ENCODE assay signal across 19 cellular contexts in the genomic region with DNA sequence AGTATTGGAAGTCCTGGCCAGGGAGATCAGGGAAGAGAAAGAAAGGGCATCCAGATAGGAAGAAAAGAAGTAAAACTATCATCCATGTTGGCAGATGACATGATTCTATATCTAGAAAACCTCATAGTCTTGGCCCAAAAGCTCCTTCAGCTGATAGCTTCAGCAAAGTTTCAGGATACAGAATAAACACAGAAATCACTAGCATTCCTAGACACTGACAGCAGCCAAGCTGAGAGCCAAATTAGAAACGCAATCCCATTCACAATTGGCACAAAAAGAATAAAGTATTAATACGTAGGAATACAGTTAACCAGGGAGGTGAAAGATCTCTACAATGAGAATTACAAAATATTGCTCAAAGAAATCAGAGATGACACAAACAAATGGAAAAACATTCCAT.
"Had no signal": no experiment of that assay in that cellular context is flagged by ENCODE, and none has a peak within 500 bp of the region (broad histone marks: within the 10 kb centered on the region; RNA-seq: fewer than 3 reads in every experiment).

No MANE protein-coding gene starts in this region.

- DNase-seq: activated CD4-positive, alpha-beta T cell treated with anti-CD3 and anti-CD28 coated beads, Interleukin-2, amount 10 ng/mL, durations not matched to agents 24 days and 14 days; activated CD8-positive, alpha-beta T cell treated with anti-CD3 and anti-CD28 coated beads, Interleukin-2, amount 10 ng/mL, durations not matched to agents 7 days and 5 days; activated naive CD4-positive, alpha-beta T cell treated with anti-CD3 and anti-CD28 coated beads for 36 hours; activated T-cell treated with anti-CD3 and anti-CD28 coated beads, Interleukin-2, amount 50 U/mL, for 24 hours; effector CD8-positive, alpha-beta T cell; gastrocnemius medialis; heart right ventricle; kidney glomerular epithelial cell; left ventricle myocardium superior; mesenchymal stem cell; naive thymus-derived CD8-positive, alpha-beta T cell; pancreas; right lobe of liver; stimulated activated CD4-positive, alpha-beta T cell treated with anti-CD3 and anti-CD28 coated beads, Interleukin-4, amount 100 ng/mL, for 24 hours; stomach; T-helper 1 cell; T-helper 9 cell had no signal

- ATAC-seq: activated CD8-positive, alpha-beta T cell treated with anti-CD3 and anti-CD28 coated beads, Interleukin-2, amount 10 ng/mL, durations not matched to agents 7 days and 5 days; esophagus mucosa; gastrocnemius medialis; heart right ventricle; left ventricle myocardium superior; naive thymus-derived CD8-positive, alpha-beta T cell; right lobe of liver; stimulated activated effector memory CD8-positive, alpha-beta T cell treated with anti-CD3 and anti-CD28 coated beads, Interleukin-12 subunit alpha, Interleukin-12 subunit beta, amount 100 ng/mL, for 72 hours had no signal

- H3K4me3 ChIP-seq: gastrocnemius medialis, heart right ventricle, pancreas, right lobe of liver, stomach had no signal
